In genomic region chr7:65081656-65082055, GRCh38 we compare ENCODE assay signal across 7 cellular contexts.
DNase-seq lines count a peak whose midpoint lies in the region; ATAC-seq and TF ChIP-seq lines count a peak whose summit lies in the region.
"Not testable (repeated sequence)": the region's sequence is repeated elsewhere in the genome, so short reads cannot be mapped to it uniquely, and the experiment has no call there.

No MANE protein-coding gene starts in this region.

- not testable (repeated sequence) for ATAC-seq in naive thymus-derived CD8-positive, alpha-beta T cell

- TF ChIP-seq CTCF in GM06990 (IDR thresholded peaks at IDR 0.05; ENCODE audit: insufficient read depth, low read length, poor library complexity, severe bottlenecking); OCI-LY7 (conservative IDR thresholded peaks at IDR 0.05; ENCODE audit: low read length); chondrocyte (IDR thresholded peaks at IDR 0.05); left ventricle myocardium inferior (IDR thresholded peaks at IDR 0.05; ENCODE audit: borderline replicate concordance): not testable (repeated sequence)

- H3K4me2 ChIP-seq in OCI-LY7 (ENCODE audit: low read length), result peak overlapping the region; percentile 26; the same call in 1 of the 2 replicates

- H3K27me3 ChIP-seq in GM06990 (replicated peaks; ENCODE audit: control insufficient read depth, insufficient read depth, low read length); left ventricle myocardium inferior (ENCODE audit: low read depth): not testable (repeated sequence)

- POLR2A ChIA-PET in OCI-LY7 (lab: Charles Lee), result not testable (repeated sequence)
- POLR2A ChIA-PET in naive thymus-derived CD8-positive, alpha-beta T cell (lab: Charles Lee), result interaction anchor here (1.6 to 2.0 kb wide), 2 partner anchors 44 to 76 kb away, joined by 7 to 13 read pairs; partner anchors contain the start of gene ERV3-1

- H3K36me3 ChIP-seq in GM06990 (ENCODE audit: control insufficient read depth, insufficient read depth, low read length); OCI-LY7 (ENCODE audit: insufficient read depth, low read length); left ventricle myocardium inferior: not testable (repeated sequence)

- H2AFZ ChIP-seq in OCI-LY7 (ENCODE audit: low read length), result peak overlapping the region; percentile 64; the same call in 1 of the 2 replicates

- DNase-seq in GM06990 (ENCODE audit: extremely low read depth, insufficient read length), result peak; percentile 3
- DNase-seq in OCI-LY7 (ENCODE audit: low spot score); activated T-helper 1 cell treated with anti-CD3 and anti-CD28 coated beads, Interleukin-12 subunit alpha, Interleukin-12 subunit beta, Interleukin-2, Interleukin-4 antibody, amounts not matched to agents 30 ng/mL and 10 ng/mL and 1 ng/mL, durations not matched to agents 14 hours and 24 hours and 36 hours (ENCODE audit: low spot score); chondrocyte (ENCODE audit: low spot score); left ventricle myocardium inferior; naive thymus-derived CD8-positive, alpha-beta T cell: not testable (repeated sequence)

- not testable (repeated sequence) for H3K9me3 Mint-ChIP-seq in activated T-helper 1 cell treated with anti-CD3 and anti-CD28 coated beads, Interleukin-12 subunit alpha, Interleukin-12 subunit beta, Interleukin-2, Interleukin-4 antibody, amounts not matched to agents 30 ng/mL and 10 ng/mL and 1 ng/mL, durations not matched to agents 14 hours and 24 hours and 36 hours; chondrocyte (ENCODE audit: low read depth); naive thymus-derived CD8-positive, alpha-beta T cell

- not testable (repeated sequence) for H3K4me1 ChIP-seq in OCI-LY7 (ENCODE audit: insufficient read depth, low read length, poor library complexity, severe bottlenecking); left ventricle myocardium inferior

- CTCF ChIA-PET in OCI-LY7 (lab: Charles Lee; ENCODE audit: unreplicated experiment), result interaction anchor here (0.6 kb wide), 1 partner anchor 262 kb away, joined by 4 read pairs; no protein-coding TSS in a partner anchor

- H3K9me3 ChIP-seq in OCI-LY7 (ENCODE audit: low read length); left ventricle myocardium inferior (replicated peaks): not testable (repeated sequence)

- H4K20me1 ChIP-seq in OCI-LY7 (ENCODE audit: insufficient read depth, low read length), result not testable (repeated sequence)

- intact Hi-C loops in OCI-LY7 (cut with micrococcal nuclease; ENCODE audit: unreplicated experiment); left ventricle myocardium inferior (cut with micrococcal nuclease): not testable (repeated sequence)
- intact Hi-C loops in activated T-helper 1 cell treated with anti-CD3 and anti-CD28 coated beads, Interleukin-12 subunit alpha, Interleukin-12 subunit beta, Interleukin-2, Interleukin-4 antibody, amounts not matched to agents 30 ng/mL and 10 ng/mL and 1 ng/mL, durations not matched to agents 14 hours and 24 hours and 36 hours (cut with micrococcal nuclease), result loop anchor here (1.0 kb wide), 2 partner anchors 43 to 75 kb away; partner anchors contain the start of gene ERV3-1

- H3K27ac ChIP-seq in OCI-LY7 (ENCODE audit: low read depth, low read length, poor library complexity, severe bottlenecking), result not testable (repeated sequence)
- H3K27ac ChIP-seq in left ventricle myocardium inferior (replicated peaks), result peak overlapping the region; percentile 90
- H3K27ac ChIP-seq in skin epidermis, result peak overlapping the region in 20 of 21 experiments; percentile 36 to 87 (median 74)

- not testable (repeated sequence) for H3K36me3 Mint-ChIP-seq in activated T-helper 1 cell treated with anti-CD3 and anti-CD28 coated beads, Interleukin-12 subunit alpha, Interleukin-12 subunit beta, Interleukin-2, Interleukin-4 antibody, amounts not matched to agents 30 ng/mL and 10 ng/mL and 1 ng/mL, durations not matched to agents 14 hours and 24 hours and 36 hours (ENCODE audit: low read depth); chondrocyte (ENCODE audit: low read depth); naive thymus-derived CD8-positive, alpha-beta T cell

- H3K9me2 ChIP-seq in OCI-LY7 (ENCODE audit: insufficient read depth, low read length), result not testable (repeated sequence)

- not testable (repeated sequence) for BruUV-seq in OCI-LY7 (replicated peaks; lab: Mats Ljungman, UMichigan)

- H3K4me3 Mint-ChIP-seq in activated T-helper 1 cell treated with anti-CD3 and anti-CD28 coated beads, Interleukin-12 subunit alpha, Interleukin-12 subunit beta, Interleukin-2, Interleukin-4 antibody, amounts not matched to agents 30 ng/mL and 10 ng/mL and 1 ng/mL, durations not matched to agents 14 hours and 24 hours and 36 hours, result peak overlapping the region; percentile 84
- peak overlapping the region; percentile 90 for H3K4me3 Mint-ChIP-seq in chondrocyte (ENCODE audit: unreplicated experiment)
- H3K4me3 Mint-ChIP-seq in naive thymus-derived CD8-positive, alpha-beta T cell, result peak overlapping the region; percentile 81 to 95 (median 89)

- H3K27ac Mint-ChIP-seq in activated T-helper 1 cell treated with anti-CD3 and anti-CD28 coated beads, Interleukin-12 subunit alpha, Interleukin-12 subunit beta, Interleukin-2, Interleukin-4 antibody, amounts not matched to agents 30 ng/mL and 10 ng/mL and 1 ng/mL, durations not matched to agents 14 hours and 24 hours and 36 hours, result not testable (repeated sequence)
- peak overlapping the region; percentile 87 for H3K27ac Mint-ChIP-seq in chondrocyte (ENCODE audit: unreplicated experiment)
- H3K27ac Mint-ChIP-seq in naive thymus-derived CD8-positive, alpha-beta T cell, result peak overlapping the region in 9 of 10 donors; percentile 86 to 98 (median 97)

- not testable (repeated sequence) for H3K79me2 ChIP-seq in OCI-LY7 (ENCODE audit: insufficient read depth, low read depth, low read length)

- H3K4me3 ChIP-seq in GM06990 (replicated peaks; ENCODE audit: low read depth, low read length) (peak overlapping the region; percentile 84), OCI-LY7 (ENCODE audit: low read depth, low read length, poor library complexity, severe bottlenecking) (peak overlapping the region; percentile 70), left ventricle myocardium inferior (peak overlapping the region; percentile 88), skin epidermis (peak overlapping the region; percentile 62 to 79 (median 76))

- not testable (repeated sequence) for H3K4me1 Mint-ChIP-seq in activated T-helper 1 cell treated with anti-CD3 and anti-CD28 coated beads, Interleukin-12 subunit alpha, Interleukin-12 subunit beta, Interleukin-2, Interleukin-4 antibody, amounts not matched to agents 30 ng/mL and 10 ng/mL and 1 ng/mL, durations not matched to agents 14 hours and 24 hours and 36 hours (ENCODE audit: low read depth); chondrocyte (ENCODE audit: low read depth)
- peaks cover 0 to 10% (median 4%) of the 10 kb centered on the region in 4 donors for H3K4me1 Mint-ChIP-seq in naive thymus-derived CD8-positive, alpha-beta T cell

- not testable (repeated sequence) for H3K27me3 Mint-ChIP-seq in activated T-helper 1 cell treated with anti-CD3 and anti-CD28 coated beads, Interleukin-12 subunit alpha, Interleukin-12 subunit beta, Interleukin-2, Interleukin-4 antibody, amounts not matched to agents 30 ng/mL and 10 ng/mL and 1 ng/mL, durations not matched to agents 14 hours and 24 hours and 36 hours (ENCODE audit: insufficient read depth); chondrocyte (ENCODE audit: low read depth); naive thymus-derived CD8-positive, alpha-beta T cell
